ENCODE assay signal across 1 cellular context in genomic region chr20:5657190-5657872, GRCh38.
A peak's percentile ranks its signal among the peaks of the same experiment; 100 is the strongest.
TF ChIP-seq lines count a peak whose summit lies in the region.

No MANE protein-coding gene starts in this region.

TF ChIP-seq in SK-N-SH, 30 proteins besides CTCF, POLR2A, EP300 and RAD21 (continued from another document):
- TF ChIP-seq, protein P1, sequence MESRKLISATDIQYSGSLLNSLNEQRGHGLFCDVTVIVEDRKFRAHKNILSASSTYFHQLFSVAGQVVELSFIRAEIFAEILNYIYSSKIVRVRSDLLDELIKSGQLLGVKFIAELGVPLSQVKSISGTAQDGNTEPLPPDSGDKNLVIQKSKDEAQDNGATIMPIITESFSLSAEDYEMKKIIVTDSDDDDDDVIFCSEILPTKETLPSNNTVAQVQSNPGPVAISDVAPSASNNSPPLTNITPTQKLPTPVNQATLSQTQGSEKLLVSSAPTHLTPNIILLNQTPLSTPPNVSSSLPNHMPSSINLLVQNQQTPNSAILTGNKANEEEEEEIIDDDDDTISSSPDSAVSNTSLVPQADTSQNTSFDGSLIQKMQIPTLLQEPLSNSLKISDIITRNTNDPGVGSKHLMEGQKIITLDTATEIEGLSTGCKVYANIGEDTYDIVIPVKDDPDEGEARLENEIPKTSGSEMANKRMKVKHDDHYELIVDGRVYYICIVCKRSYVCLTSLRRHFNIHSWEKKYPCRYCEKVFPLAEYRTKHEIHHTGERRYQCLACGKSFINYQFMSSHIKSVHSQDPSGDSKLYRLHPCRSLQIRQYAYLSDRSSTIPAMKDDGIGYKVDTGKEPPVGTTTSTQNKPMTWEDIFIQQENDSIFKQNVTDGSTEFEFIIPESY (IDR thresholded peaks at IDR 0.05; ENCODE audit: borderline replicate concordance, low read depth): no peak
- TF ChIP-seq RCOR1 (IDR thresholded peaks at IDR 0.05; ENCODE audit: low read length) (no peak), IRF3 (IDR thresholded peaks at IDR 0.05; ENCODE audit: low read depth, low read length) (no peak), POLR2AphosphoS5 (IDR thresholded peaks at IDR 0.05; ENCODE audit: low read depth, low read length) (peak; percentile 41; the same call in 1 of the 2 replicates), MAX (IDR thresholded peaks at IDR 0.05; ENCODE audit: low read depth) (peak; percentile 78), MEF2A (IDR thresholded peaks at IDR 0.05; ENCODE audit: borderline replicate concordance, low read depth) (no peak), RFX5 (IDR thresholded peaks at IDR 0.05; ENCODE audit: low read length) (no peak), USF1 (IDR thresholded peaks at IDR 0.05; ENCODE audit: borderline replicate concordance, low read depth) (peak; percentile 61; the same call in 1 of the 2 replicates), GABPA (IDR thresholded peaks at IDR 0.05; ENCODE audit: low read depth) (peak; percentile 15; the same call in 1 of the 2 replicates), FOXJ3 (CRISPR knock-in tag; IDR thresholded peaks at IDR 0.05) (no peak), SIN3A (IDR thresholded peaks at IDR 0.05; ENCODE audit: borderline replicate concordance, low read depth, low read length) (peak; percentile 70; the same call in 1 of the 2 replicates), NFIC (IDR thresholded peaks at IDR 0.05; ENCODE audit: borderline replicate concordance) (peak; percentile 82), YY1 (IDR thresholded peaks at IDR 0.05; ENCODE audit: low read depth) (no peak), TAF1 (IDR thresholded peaks at IDR 0.05; ENCODE audit: borderline replicate concordance, low read depth, low read length) (no peak), TCF12 (IDR thresholded peaks at IDR 0.05) (peak; percentile 80)
- TF ChIP-seq, protein P2, sequence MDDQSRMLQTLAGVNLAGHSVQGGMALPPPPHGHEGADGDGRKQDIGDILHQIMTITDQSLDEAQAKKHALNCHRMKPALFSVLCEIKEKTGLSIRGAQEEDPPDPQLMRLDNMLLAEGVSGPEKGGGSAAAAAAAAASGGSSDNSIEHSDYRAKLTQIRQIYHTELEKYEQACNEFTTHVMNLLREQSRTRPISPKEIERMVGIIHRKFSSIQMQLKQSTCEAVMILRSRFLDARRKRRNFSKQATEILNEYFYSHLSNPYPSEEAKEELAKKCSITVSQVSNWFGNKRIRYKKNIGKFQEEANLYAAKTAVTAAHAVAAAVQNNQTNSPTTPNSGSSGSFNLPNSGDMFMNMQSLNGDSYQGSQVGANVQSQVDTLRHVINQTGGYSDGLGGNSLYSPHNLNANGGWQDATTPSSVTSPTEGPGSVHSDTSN (IDR thresholded peaks at IDR 0.05): peak; percentile 97
